21 cellular contexts compared by ENCODE assay signal in genomic region chr3:123094914-123095313, GRCh38.
"Had no signal": no experiment of that assay in that cellular context is flagged by ENCODE, and none has a peak within 500 bp of the region (broad histone marks: within the 10 kb centered on the region; RNA-seq: fewer than 3 reads in every experiment).

No MANE protein-coding gene starts in this region.

- ATAC-seq: K562, SK-N-SH treated with all-trans-retinoic acid at 6 μM for 48 hours had no signal

- H3K9me3 ChIP-seq: SJCRH30 had no signal

- H3K4me2 ChIP-seq: KMS-11 had no signal

- FAIRE-seq: K562, RCC 7860 had no signal

- DNase-seq: Kasumi-1, MM.1S, NCI-H1092 treated with DMSO at 0.1 percent for 48 hours, NCI-H1436, NCI-H187, NCI-H2029, NCI-H2081 treated with DMSO at 0.1 percent for 48 hours, NCI-H2171, NCI-H226, NCI-H446, NCI-H510A, NCI-H524 treated with DMSO at 0.1 percent for 48 hours, NCI-H69, NCI-H774, RPMI8226, SHP77 treated with DMSO at 0.1 percent for 48 hours, SJCRH30 had no signal

- H3K4me3 ChIP-seq: K562, SJCRH30 had no signal

- H3K9ac ChIP-seq: KMS-11 had no signal

- H3K27me3 ChIP-seq: SJCRH30 had no signal

- H3K27ac ChIP-seq: KMS-11, SJCRH30 had no signal
